Comparison of ENCODE assay signal across 10 cellular contexts in genomic region chr2:74496997-74497776, GRCh38. TPM values are rescaled to one million over a fixed set of nuclear protein-coding genes. Genes with fewer than 3 reads are reported as not detected.
A peak's percentile ranks its signal among the peaks of the same experiment; 100 is the strongest.
DNase-seq lines count a peak whose midpoint lies in the region; TF ChIP-seq lines count a peak whose summit lies in the region.
"Had no signal": no experiment of that assay in that cellular context is flagged by ENCODE, and none has a peak within 500 bp of the region (broad histone marks: within the 10 kb centered on the region; RNA-seq: fewer than 3 reads in every experiment).

No MANE protein-coding gene starts in this region.

- POLR2A ChIA-PET in CD8-positive, alpha-beta memory T cell (lab: Charles Lee) = interaction anchor here (1.1 kb wide), 1 partner anchor 24 kb away, joined by 3 read pairs; the partner anchor contains the start of gene MRPL53

- H3K27me3 Mint-ChIP-seq in CD8-positive, alpha-beta memory T cell = peaks cover 30 to 36% of the 10 kb centered on the region in 2 donors
- H3K27me3 Mint-ChIP-seq in IgD-negative memory B cell = peaks cover 28% of the 10 kb centered on the region
- peaks cover 76% of the 10 kb centered on the region for H3K27me3 Mint-ChIP-seq in nephron (ENCODE audit: low read depth)

- peak overlapping the region; percentile 58 for H3K4me3 ChIP-seq in CD8-positive, alpha-beta memory T cell (ENCODE audit: low read length)
- peak overlapping the region; percentile 74 to 82 for H3K4me3 ChIP-seq in duodenal mucosa (ENCODE audit: low read depth in 1 of 2, low read length in 2 of 2)

- peaks cover 0 to 26% (median 10%) of the 10 kb centered on the region in 3 donors for H3K36me3 Mint-ChIP-seq in CD8-positive, alpha-beta memory T cell
- H3K36me3 Mint-ChIP-seq in IgD-negative memory B cell (no peaks in the 10 kb centered on the region), nephron (ENCODE audit: low read depth) (peaks cover 29% of the 10 kb centered on the region)

- H3K9me3 Mint-ChIP-seq in CD8-positive, alpha-beta memory T cell = no peaks in the 10 kb centered on the region
- H3K9me3 Mint-ChIP-seq in IgD-negative memory B cell = no peaks in the 10 kb centered on the region
- H3K9me3 Mint-ChIP-seq in nephron = no peaks in the 10 kb centered on the region

- H3K27me3 ChIP-seq in CD8-positive, alpha-beta memory T cell (ENCODE audit: insufficient read depth, low read length, poor library complexity, severe bottlenecking) = peaks cover 11% of the 10 kb centered on the region
- peaks cover 0 to 12% of the 10 kb centered on the region in 2 donors for H3K27me3 ChIP-seq in duodenal mucosa (ENCODE audit: control insufficient read depth in 1 of 2, insufficient read depth in 2 of 2, low read length in 2 of 2)

- H3K4me3 Mint-ChIP-seq in CD8-positive, alpha-beta memory T cell = peak overlapping the region; percentile 60 to 95 (median 91)
- H3K4me3 Mint-ChIP-seq in IgD-negative memory B cell (peak overlapping the region in 3 of 4 donors; percentile 9 to 89 (median 48)), nephron (peak overlapping the region; percentile 58 to 89 (median 87))

- CTCF ChIA-PET in CD8-positive, alpha-beta memory T cell (lab: Charles Lee) = interaction anchor here (0.7 to 1.3 kb wide), 4 partner anchors 13 to 35 kb away, joined by 3 read pairs; partner anchors contain the start of genes DQX1 and MRPL53

- no peaks in the 10 kb centered on the region for H3K9me3 ChIP-seq in CD8-positive, alpha-beta memory T cell (ENCODE audit: low read length)
- H3K9me3 ChIP-seq in duodenal mucosa (ENCODE audit: control insufficient read depth in 1 of 2, low read length in 2 of 2) = no peaks in the 10 kb centered on the region

- no peak for TF ChIP-seq CTCF in nephron (IDR thresholded peaks at IDR 0.05; ENCODE audit: unreplicated experiment in 3 of 3)

- peaks cover 16 to 30% (median 20%) of the 10 kb centered on the region in 3 donors for H3K4me1 Mint-ChIP-seq in CD8-positive, alpha-beta memory T cell
- peaks cover 10 to 17% (median 12%) of the 10 kb centered on the region in 3 donors for H3K4me1 Mint-ChIP-seq in IgD-negative memory B cell
- peaks cover 28% of the 10 kb centered on the region for H3K4me1 Mint-ChIP-seq in nephron

- H3K36me3 ChIP-seq in CD8-positive, alpha-beta memory T cell (ENCODE audit: insufficient read depth, low read length) = peaks cover 5% of the 10 kb centered on the region
- peaks cover 16 to 21% of the 10 kb centered on the region in 2 donors for H3K36me3 ChIP-seq in duodenal mucosa (ENCODE audit: control insufficient read depth in 1 of 2, insufficient read depth in 2 of 2, low read length in 2 of 2)

- H3K27ac ChIP-seq in CD8-positive, alpha-beta memory T cell (ENCODE audit: low read depth, low read length) = no peak overlapping the region
- H3K27ac ChIP-seq in duodenal mucosa (ENCODE audit: low read depth, low read length) = no peak overlapping the region

- H3K9ac ChIP-seq in duodenal mucosa (ENCODE audit: low read depth in 1 of 2, low read length in 2 of 2) = peak overlapping the region; percentile 38 to 64

- H3K4me1 ChIP-seq in CD8-positive, alpha-beta memory T cell (ENCODE audit: insufficient read depth, low read length) = peaks cover 20% of the 10 kb centered on the region
- peaks cover 32 to 43% of the 10 kb centered on the region in 2 donors for H3K4me1 ChIP-seq in duodenal mucosa (ENCODE audit: control insufficient read depth in 1 of 2, insufficient read depth in 2 of 2, low read length in 2 of 2)

- peak overlapping the region in 2 of 8 donors; percentile 9 to 26 for H3K27ac Mint-ChIP-seq in CD8-positive, alpha-beta memory T cell
- H3K27ac Mint-ChIP-seq in IgD-negative memory B cell (no peak overlapping the region), nephron (no peak overlapping the region)

- DNase-seq in CD8-positive, alpha-beta memory T cell = no peak
- DNase-seq in HuH-7 (ENCODE audit: low spot score) (no peak), GM03348 (ENCODE audit: low spot score) (no peak), NCI-H2171 (lab: John Stamatoyannopoulos, UW) (no peak), NCI-H187 treated with DMSO at 0.1 percent for 48 hours (lab: John Stamatoyannopoulos, UW) (no peak)
- DNase-seq: central memory CD4-positive, alpha-beta T cell; Kasumi-1 had no signal

RNA-seq across cellular contexts. Expression of gene LBX2, which starts 2.2 kb away (rescaled TPM):
- total RNA-seq in CD8-positive, alpha-beta memory T cell = under 1 TPM; 0.38 to 0.94 TPM
- not detected for polyA plus RNA-seq in CD8-positive, alpha-beta memory T cell
- not detected for polyA plus RNA-seq in IgD-negative memory B cell

RNA-seq across cellular contexts. Expression of gene PCGF1, which starts 10.3 kb away (rescaled TPM):
- 10 to 100 TPM; 29.6 to 38.7 TPM for total RNA-seq in CD8-positive, alpha-beta memory T cell
- 17.2 TPM for polyA plus RNA-seq in CD8-positive, alpha-beta memory T cell
- 14.7 TPM for polyA plus RNA-seq in IgD-negative memory B cell

RNA-seq across cellular contexts. Expression of gene TTC31, which starts 14.3 kb away (rescaled TPM):
- total RNA-seq in CD8-positive, alpha-beta memory T cell = 10 to 100 TPM; 26.4 to 28.0 TPM
- polyA plus RNA-seq in CD8-positive, alpha-beta memory T cell = 20.5 TPM
- 26.4 TPM for polyA plus RNA-seq in IgD-negative memory B cell

RNA-seq across cellular contexts. Expression of gene CCDC142, which starts 14.4 kb away (rescaled TPM):
- total RNA-seq in CD8-positive, alpha-beta memory T cell = 10 to 100 TPM; 20.3 to 22.8 TPM
- polyA plus RNA-seq in CD8-positive, alpha-beta memory T cell = 9.7 TPM
- polyA plus RNA-seq in IgD-negative memory B cell = 9.2 TPM

RNA-seq across cellular contexts. Expression of gene TLX2, which starts 17.1 kb away (rescaled TPM):
- under 1 TPM; 0.37 to 0.60 TPM for total RNA-seq in CD8-positive, alpha-beta memory T cell
- not detected for polyA plus RNA-seq in CD8-positive, alpha-beta memory T cell
- not detected for polyA plus RNA-seq in IgD-negative memory B cell
